ENCODE assay signal across 1 cellular context in the genomic region with DNA sequence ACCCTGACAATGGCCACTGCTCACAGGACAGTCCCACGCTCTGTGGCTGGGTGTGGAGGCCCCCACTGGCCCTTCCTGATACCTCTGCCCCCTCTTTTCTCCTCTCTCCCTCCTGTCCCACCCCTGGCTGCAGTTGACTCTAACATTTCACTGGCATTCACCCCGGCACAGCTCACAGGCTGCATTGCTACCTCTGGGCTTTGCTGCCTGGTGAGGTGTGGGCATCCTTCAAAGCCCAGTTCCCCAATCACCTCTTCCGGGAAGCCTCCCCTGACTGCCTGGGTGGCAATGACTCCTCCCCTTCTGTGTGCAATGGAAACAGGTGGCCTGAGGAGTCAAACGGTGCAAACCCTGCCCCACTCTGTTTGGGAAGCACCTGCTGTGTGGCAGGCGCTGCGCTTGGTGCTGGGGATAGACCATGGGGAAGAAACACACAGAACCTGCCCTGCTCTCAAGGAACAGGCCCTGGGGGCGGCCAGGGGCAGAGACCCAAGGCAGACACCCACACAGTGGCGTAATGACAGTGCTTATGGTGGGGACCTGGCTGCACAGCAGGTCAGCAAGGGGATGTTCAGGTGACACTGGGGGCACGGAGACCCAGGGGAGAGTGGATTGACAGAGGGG.
TF ChIP-seq lines count a peak whose summit lies in the region.

No MANE protein-coding gene starts in this region.

TF ChIP-seq in HEK293, 187 proteins besides CTCF, POLR2A, EP300 and RAD21 (continued from another document):
- TF ChIP-seq, protein P1, sequence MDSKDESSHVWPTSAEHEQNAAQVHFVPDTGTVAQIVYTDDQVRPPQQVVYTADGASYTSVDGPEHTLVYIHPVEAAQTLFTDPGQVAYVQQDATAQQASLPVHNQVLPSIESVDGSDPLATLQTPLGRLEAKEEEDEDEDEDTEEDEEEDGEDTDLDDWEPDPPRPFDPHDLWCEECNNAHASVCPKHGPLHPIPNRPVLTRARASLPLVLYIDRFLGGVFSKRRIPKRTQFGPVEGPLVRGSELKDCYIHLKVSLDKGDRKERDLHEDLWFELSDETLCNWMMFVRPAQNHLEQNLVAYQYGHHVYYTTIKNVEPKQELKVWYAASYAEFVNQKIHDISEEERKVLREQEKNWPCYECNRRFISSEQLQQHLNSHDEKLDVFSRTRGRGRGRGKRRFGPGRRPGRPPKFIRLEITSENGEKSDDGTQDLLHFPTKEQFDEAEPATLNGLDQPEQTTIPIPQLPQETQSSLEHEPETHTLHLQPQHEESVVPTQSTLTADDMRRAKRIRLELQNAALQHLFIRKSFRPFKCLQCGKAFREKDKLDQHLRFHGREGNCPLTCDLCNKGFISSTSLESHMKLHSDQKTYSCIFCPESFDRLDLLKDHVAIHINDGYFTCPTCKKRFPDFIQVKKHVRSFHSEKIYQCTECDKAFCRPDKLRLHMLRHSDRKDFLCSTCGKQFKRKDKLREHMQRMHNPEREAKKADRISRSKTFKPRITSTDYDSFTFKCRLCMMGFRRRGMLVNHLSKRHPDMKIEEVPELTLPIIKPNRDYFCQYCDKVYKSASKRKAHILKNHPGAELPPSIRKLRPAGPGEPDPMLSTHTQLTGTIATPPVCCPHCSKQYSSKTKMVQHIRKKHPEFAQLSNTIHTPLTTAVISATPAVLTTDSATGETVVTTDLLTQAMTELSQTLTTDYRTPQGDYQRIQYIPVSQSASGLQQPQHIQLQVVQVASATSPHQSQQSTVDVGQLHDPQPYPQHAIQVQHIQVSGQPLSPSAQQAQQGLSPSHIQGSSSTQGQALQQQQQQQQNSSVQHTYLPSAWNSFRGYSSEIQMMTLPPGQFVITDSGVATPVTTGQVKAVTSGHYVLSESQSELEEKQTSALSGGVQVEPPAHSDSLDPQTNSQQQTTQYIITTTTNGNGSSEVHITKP (tag by site-specific recombination; IDR thresholded peaks at IDR 0.05), result no peak
- TF ChIP-seq ZFP3 (tag by site-specific recombination; IDR thresholded peaks at IDR 0.05; ENCODE audit: low read depth) (peak; percentile 69; the same call in 1 of the 2 replicates), SCRT2 (tag by site-specific recombination; IDR thresholded peaks at IDR 0.05) (peak; percentile 64), KLF16 (tag by site-specific recombination; IDR thresholded peaks at IDR 0.05) (no peak), ZNF501 (tag by site-specific recombination; IDR thresholded peaks at IDR 0.05) (no peak), ZNF16 (tag by site-specific recombination; IDR thresholded peaks at IDR 0.05; ENCODE audit: low read depth) (no peak), ZNF211 (tag by site-specific recombination; IDR thresholded peaks at IDR 0.05; ENCODE audit: low read depth) (no peak), GLI4 (tag by site-specific recombination; IDR thresholded peaks at IDR 0.05) (peak; percentile 99), SP2 (tag by site-specific recombination; IDR thresholded peaks at IDR 0.05) (no peak), BCL11A (tag by site-specific recombination; IDR thresholded peaks at IDR 0.05; ENCODE audit: low read depth) (peak; percentile 29; the same call in 1 of the 2 replicates), ZNF624 (tag by site-specific recombination; IDR thresholded peaks at IDR 0.05) (no peak), ZNF600 (tag by site-specific recombination; IDR thresholded peaks at IDR 0.05) (no peak), HOXC10 (CRISPR knock-in tag; IDR thresholded peaks at IDR 0.05) (no peak), ZBTB8A (tag by site-specific recombination; IDR thresholded peaks at IDR 0.05) (no peak), ZFHX2 (tag by site-specific recombination; conservative IDR thresholded peaks at IDR 0.05) (peak; percentile 47; the same call in 1 of the 2 replicates), ZNF155 (tag by site-specific recombination; IDR thresholded peaks at IDR 0.05) (no peak), ZIC2 (tag by site-specific recombination; IDR thresholded peaks at IDR 0.05) (peak; percentile 59; the same call in 1 of the 2 replicates), ZSCAN16 (tag by site-specific recombination; IDR thresholded peaks at IDR 0.05) (no peak)
- TF ChIP-seq, protein P2, sequence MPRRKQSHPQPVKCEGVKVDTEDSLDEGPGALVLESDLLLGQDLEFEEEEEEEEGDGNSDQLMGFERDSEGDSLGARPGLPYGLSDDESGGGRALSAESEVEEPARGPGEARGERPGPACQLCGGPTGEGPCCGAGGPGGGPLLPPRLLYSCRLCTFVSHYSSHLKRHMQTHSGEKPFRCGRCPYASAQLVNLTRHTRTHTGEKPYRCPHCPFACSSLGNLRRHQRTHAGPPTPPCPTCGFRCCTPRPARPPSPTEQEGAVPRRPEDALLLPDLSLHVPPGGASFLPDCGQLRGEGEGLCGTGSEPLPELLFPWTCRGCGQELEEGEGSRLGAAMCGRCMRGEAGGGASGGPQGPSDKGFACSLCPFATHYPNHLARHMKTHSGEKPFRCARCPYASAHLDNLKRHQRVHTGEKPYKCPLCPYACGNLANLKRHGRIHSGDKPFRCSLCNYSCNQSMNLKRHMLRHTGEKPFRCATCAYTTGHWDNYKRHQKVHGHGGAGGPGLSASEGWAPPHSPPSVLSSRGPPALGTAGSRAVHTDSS (tag by site-specific recombination; IDR thresholded peaks at IDR 0.05), result no peak
- TF ChIP-seq, protein P3, sequence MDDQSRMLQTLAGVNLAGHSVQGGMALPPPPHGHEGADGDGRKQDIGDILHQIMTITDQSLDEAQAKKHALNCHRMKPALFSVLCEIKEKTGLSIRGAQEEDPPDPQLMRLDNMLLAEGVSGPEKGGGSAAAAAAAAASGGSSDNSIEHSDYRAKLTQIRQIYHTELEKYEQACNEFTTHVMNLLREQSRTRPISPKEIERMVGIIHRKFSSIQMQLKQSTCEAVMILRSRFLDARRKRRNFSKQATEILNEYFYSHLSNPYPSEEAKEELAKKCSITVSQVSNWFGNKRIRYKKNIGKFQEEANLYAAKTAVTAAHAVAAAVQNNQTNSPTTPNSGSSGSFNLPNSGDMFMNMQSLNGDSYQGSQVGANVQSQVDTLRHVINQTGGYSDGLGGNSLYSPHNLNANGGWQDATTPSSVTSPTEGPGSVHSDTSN (CRISPR knock-in tag; IDR thresholded peaks at IDR 0.05), result no peak
- TF ChIP-seq, protein P4, sequence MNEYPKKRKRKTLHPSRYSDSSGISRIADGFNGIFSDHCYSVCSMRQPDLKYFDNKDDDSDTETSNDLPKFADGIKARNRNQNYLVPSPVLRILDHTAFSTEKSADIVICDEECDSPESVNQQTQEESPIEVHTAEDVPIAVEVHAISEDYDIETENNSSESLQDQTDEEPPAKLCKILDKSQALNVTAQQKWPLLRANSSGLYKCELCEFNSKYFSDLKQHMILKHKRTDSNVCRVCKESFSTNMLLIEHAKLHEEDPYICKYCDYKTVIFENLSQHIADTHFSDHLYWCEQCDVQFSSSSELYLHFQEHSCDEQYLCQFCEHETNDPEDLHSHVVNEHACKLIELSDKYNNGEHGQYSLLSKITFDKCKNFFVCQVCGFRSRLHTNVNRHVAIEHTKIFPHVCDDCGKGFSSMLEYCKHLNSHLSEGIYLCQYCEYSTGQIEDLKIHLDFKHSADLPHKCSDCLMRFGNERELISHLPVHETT (tag by site-specific recombination; IDR thresholded peaks at IDR 0.05), result 0 out of 2 replicates have a peak, but pooled peaks have one; percentile 17
- TF ChIP-seq, protein P5, sequence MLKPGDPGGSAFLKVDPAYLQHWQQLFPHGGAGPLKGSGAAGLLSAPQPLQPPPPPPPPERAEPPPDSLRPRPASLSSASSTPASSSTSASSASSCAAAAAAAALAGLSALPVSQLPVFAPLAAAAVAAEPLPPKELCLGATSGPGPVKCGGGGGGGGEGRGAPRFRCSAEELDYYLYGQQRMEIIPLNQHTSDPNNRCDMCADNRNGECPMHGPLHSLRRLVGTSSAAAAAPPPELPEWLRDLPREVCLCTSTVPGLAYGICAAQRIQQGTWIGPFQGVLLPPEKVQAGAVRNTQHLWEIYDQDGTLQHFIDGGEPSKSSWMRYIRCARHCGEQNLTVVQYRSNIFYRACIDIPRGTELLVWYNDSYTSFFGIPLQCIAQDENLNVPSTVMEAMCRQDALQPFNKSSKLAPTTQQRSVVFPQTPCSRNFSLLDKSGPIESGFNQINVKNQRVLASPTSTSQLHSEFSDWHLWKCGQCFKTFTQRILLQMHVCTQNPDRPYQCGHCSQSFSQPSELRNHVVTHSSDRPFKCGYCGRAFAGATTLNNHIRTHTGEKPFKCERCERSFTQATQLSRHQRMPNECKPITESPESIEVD (tag by site-specific recombination; IDR thresholded peaks at IDR 0.05), result no peak
